Comparison of ENCODE assay signal across 23 cellular contexts in genomic region chr11:50412832-50413231, GRCh38.
A peak's percentile ranks its signal among the peaks of the same experiment; 100 is the strongest.
DNase-seq lines count a peak whose midpoint lies in the region; ATAC-seq and TF ChIP-seq lines count a peak whose summit lies in the region.
"Had no signal": no experiment of that assay in that cellular context is flagged by ENCODE, and none has a peak within 500 bp of the region (broad histone marks: within the 10 kb centered on the region; RNA-seq: fewer than 3 reads in every experiment).

No MANE protein-coding gene starts in this region.

- no peak for TF ChIP-seq CTCF in gastroesophageal sphincter (IDR thresholded peaks at IDR 0.05)

- ATAC-seq in gastroesophageal sphincter (peak; percentile 19), sciatic nerve (no peak), HG03565 (IDR thresholded peaks at IDR 0.05; ENCODE audit: unreplicated experiment) (no peak)
- ATAC-seq in effector memory CD8-positive, alpha-beta T cell (replicated peaks): no peak
- ATAC-seq: HepG2 had no signal

- no peaks in the 10 kb centered on the region for H3K27me3 Mint-ChIP-seq in effector memory CD8-positive, alpha-beta T cell
- H3K27me3 Mint-ChIP-seq: CD4-positive, alpha-beta T cell had no signal

- intact Hi-C loops in sciatic nerve (cut with DNase I): no loop called here

- H3K36me3 Mint-ChIP-seq in effector memory CD8-positive, alpha-beta T cell (ENCODE audit: insufficient read depth): no peaks in the 10 kb centered on the region

- H3K36me3 ChIP-seq in H7 (replicated peaks; ENCODE audit: control insufficient read depth, insufficient read depth, low read length) (no peaks in the 10 kb centered on the region), gastroesophageal sphincter (no peaks in the 10 kb centered on the region)
- H3K36me3 ChIP-seq: BLaER1 had no signal

- WGBS in gastroesophageal sphincter (ENCODE audit: low coverage in 1 of 2), 2 donors: 60 to 66% methylated on average over 4 to 5 of the region's 6 CpGs

- no peak for TF ChIP-seq POLR2A in gastroesophageal sphincter (IDR thresholded peaks at IDR 0.05)

- no peaks in the 10 kb centered on the region for H3K4me1 ChIP-seq in gastroesophageal sphincter
- H3K4me1 ChIP-seq: BLaER1 had no signal

- H3K4me3 Mint-ChIP-seq in effector memory CD8-positive, alpha-beta T cell: no peak overlapping the region
- H3K4me3 Mint-ChIP-seq: CD4-positive, alpha-beta T cell had no signal

- H3K9me3 ChIP-seq in gastroesophageal sphincter: peaks cover 0 to 5% (median 0%) of the 10 kb centered on the region in 3 donors

- peak; percentile 1 for DNase-seq in D341Med (ENCODE audit: low spot score)
- DNase-seq in H7: peak; percentile 0
- DNase-seq in sciatic nerve (ENCODE audit: low spot score): peak; percentile 51
- DNase-seq in HK-2 (ENCODE audit: unreplicated experiment): no peak
- no peak for DNase-seq in effector memory CD8-positive, alpha-beta T cell
- DNase-seq: COR-L47, DMS153, GDM1, KBM-7, MM.1S, NCI-H1092, NCI-H1436, NCI-H187 treated with DMSO at 0.1 percent for 48 hours, NCI-H2107, NCI-H446 treated with DMSO at 0.1 percent for 48 hours, NCI-H526 treated with DMSO at 0.1 percent for 48 hours, SHP77 had no signal

- peaks cover 7 to 22% of the 10 kb centered on the region in 2 donors for H3K9me3 Mint-ChIP-seq in effector memory CD8-positive, alpha-beta T cell

- TF ChIP-seq EP300 in gastroesophageal sphincter (IDR thresholded peaks at IDR 0.05): no peak

- H3K4me1 Mint-ChIP-seq in effector memory CD8-positive, alpha-beta T cell (ENCODE audit: low read depth in 2 of 2): no peaks in the 10 kb centered on the region

- H3K27ac Mint-ChIP-seq in effector memory CD8-positive, alpha-beta T cell: no peak overlapping the region
- H3K27ac Mint-ChIP-seq: CD4-positive, alpha-beta T cell had no signal

- H3K4me3 ChIP-seq in H7 (ENCODE audit: insufficient read depth, low read depth, low read length) (no peak overlapping the region), gastroesophageal sphincter (no peak overlapping the region)
- H3K4me3 ChIP-seq: BLaER1 had no signal

- no peak overlapping the region for H3K27ac ChIP-seq in gastroesophageal sphincter
- H3K27ac ChIP-seq: BLaER1, HL-60 had no signal

- no peaks in the 10 kb centered on the region for H3K27me3 ChIP-seq in H7 (ENCODE audit: control insufficient read depth, insufficient read depth, low read length)
- no peaks in the 10 kb centered on the region for H3K27me3 ChIP-seq in gastroesophageal sphincter
- H3K27me3 ChIP-seq: BLaER1 had no signal

Comparison
In these comparisons a context has a peak if more than half of its experiments do, and no peak if none do; other contexts are left out.
1. DNase-seq: peak in D341Med (single experiment), H7 (single experiment) and sciatic nerve (single experiment); none in HK-2 (single experiment) and effector memory CD8-positive, alpha-beta T cell (0 of 3).